Comparison of ENCODE assay signal across 7 cellular contexts in the genomic region with DNA sequence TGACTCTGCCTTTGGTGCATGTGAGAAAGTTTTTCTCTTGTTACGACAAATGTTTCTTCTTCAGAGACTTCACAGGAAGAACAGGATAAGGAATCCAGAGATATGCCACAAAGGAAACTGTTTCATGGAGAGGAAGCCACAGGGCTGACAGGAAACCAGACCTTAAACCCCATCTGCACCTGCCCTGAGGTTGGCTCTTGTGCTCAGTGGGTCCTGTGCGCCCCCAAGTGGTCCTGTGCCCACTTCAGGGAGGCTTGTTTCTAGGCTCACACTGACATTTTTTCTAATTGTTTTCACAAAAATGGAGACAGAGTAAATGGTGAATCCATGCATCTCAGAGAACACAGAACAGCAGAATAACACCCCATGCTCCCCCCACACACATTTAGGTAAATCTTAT.
DNase-seq lines count a peak whose midpoint lies in the region; ATAC-seq, FAIRE-seq and TF ChIP-seq lines count a peak whose summit lies in the region.
"Not testable (repeated sequence)": the region's sequence is repeated elsewhere in the genome, so short reads cannot be mapped to it uniquely, and the experiment has no call there.

No MANE protein-coding gene starts in this region.

- intact Hi-C loops in CD4-positive, alpha-beta memory T cell (cut with micrococcal nuclease): loop anchor here (5.0 to 10.0 kb wide), 2 partner anchors 45 to 58 kb away; no protein-coding TSS in a partner anchor
- intact Hi-C loops in activated naive CD4-positive, alpha-beta T cell treated with anti-CD3 and anti-CD28 coated beads for 36 hours (cut with micrococcal nuclease); HepG2 (cut with micrococcal nuclease; ENCODE audit: unreplicated experiment): not testable (repeated sequence)

- not testable (repeated sequence) for H3K9me2 ChIP-seq in Loucy (replicated peaks; ENCODE audit: low read depth, low read length)

- H3K36me3 ChIP-seq in CD4-positive, alpha-beta memory T cell (ENCODE audit: insufficient read depth, low read length); Loucy (ENCODE audit: insufficient read depth, low read length); HepG2 (replicated peaks in 1 of 2; ENCODE audit: control insufficient read depth in 1 of 2, insufficient read depth in 2 of 2, low read length in 2 of 2): not testable (repeated sequence)

- peaks cover 12% of the 10 kb centered on the region for H3F3A ChIP-seq in Loucy (ENCODE audit: low read depth)

- peak in 1 of 4 experiments; percentile 57 for ATAC-seq in T-cell (replicated peaks in 1 of 4)
- not testable (repeated sequence) for ATAC-seq in activated CD8-positive, alpha-beta memory T cell treated with anti-CD3 and anti-CD28 coated beads, Interleukin-2, amount 10 ng/mL, durations not matched to agents 7 days and 5 days; HepG2

- not testable (repeated sequence) for H3K9me3 Mint-ChIP-seq in CD4-positive, alpha-beta memory T cell; T-cell; activated CD8-positive, alpha-beta memory T cell treated with anti-CD3 and anti-CD28 coated beads, Interleukin-2, amount 10 ng/mL, durations not matched to agents 7 days and 5 days (ENCODE audit: low read depth); activated naive CD4-positive, alpha-beta T cell treated with anti-CD3 and anti-CD28 coated beads for 36 hours

- not testable (repeated sequence) for BruUV-seq in HepG2 (replicated peaks; lab: Mats Ljungman, UMichigan)

- H3K4me3 ChIP-seq in CD4-positive, alpha-beta memory T cell (ENCODE audit: low read length in 2 of 2); HepG2 (replicated peaks in 1 of 3; ENCODE audit: insufficient read depth in 1 of 3, low read depth in 2 of 3, low read length in 3 of 3): not testable (repeated sequence)
- H3K4me3 ChIP-seq in Loucy (ENCODE audit: low read length, poor library complexity, severe bottlenecking): peak overlapping the region; percentile 70

- in situ Hi-C loops in HepG2 (cut with HindIII; ENCODE audit: extremely low pct_ligation_motif_present, low pct_unique_long_range_greater_than_20kb): loop anchor here (10.0 kb wide), 1 partner anchor 45 kb away; no protein-coding TSS in a partner anchor

- peaks cover 0 to 65% (median 25%) of the 10 kb centered on the region in 4 donors for H3K4me1 Mint-ChIP-seq in CD4-positive, alpha-beta memory T cell
- H3K4me1 Mint-ChIP-seq in T-cell: peaks cover 2 to 46% (median 32%) of the 10 kb centered on the region in 3 donors
- peaks cover 32% of the 10 kb centered on the region for H3K4me1 Mint-ChIP-seq in activated CD8-positive, alpha-beta memory T cell treated with anti-CD3 and anti-CD28 coated beads, Interleukin-2, amount 10 ng/mL, durations not matched to agents 7 days and 5 days
- H3K4me1 Mint-ChIP-seq in activated naive CD4-positive, alpha-beta T cell treated with anti-CD3 and anti-CD28 coated beads for 36 hours (ENCODE audit: low read depth): peaks cover 31% of the 10 kb centered on the region

- H3K27me3 Mint-ChIP-seq in CD4-positive, alpha-beta memory T cell; T-cell; activated CD8-positive, alpha-beta memory T cell treated with anti-CD3 and anti-CD28 coated beads, Interleukin-2, amount 10 ng/mL, durations not matched to agents 7 days and 5 days; activated naive CD4-positive, alpha-beta T cell treated with anti-CD3 and anti-CD28 coated beads for 36 hours (ENCODE audit: low read depth): not testable (repeated sequence)

- peak; percentile 93 for FAIRE-seq in GM12891 (lab: Jason Lieb, UNC)
- FAIRE-seq in HepG2 (lab: Jason Lieb, UNC): not testable (repeated sequence)

- peak overlapping the region in 5 of 7 donors; percentile 55 to 81 (median 64) for H3K27ac Mint-ChIP-seq in CD4-positive, alpha-beta memory T cell
- H3K27ac Mint-ChIP-seq in T-cell: peak overlapping the region in 1 of 2 donors; percentile 74
- H3K27ac Mint-ChIP-seq in activated CD8-positive, alpha-beta memory T cell treated with anti-CD3 and anti-CD28 coated beads, Interleukin-2, amount 10 ng/mL, durations not matched to agents 7 days and 5 days; activated naive CD4-positive, alpha-beta T cell treated with anti-CD3 and anti-CD28 coated beads for 36 hours: not testable (repeated sequence)

- H3K4me2 ChIP-seq in Loucy (ENCODE audit: low read depth, low read length, poor library complexity, severe bottlenecking): peak overlapping the region; percentile 94
- not testable (repeated sequence) for H3K4me2 ChIP-seq in HepG2 (ENCODE audit: low read depth, low read length)

- H3K27ac ChIP-seq in CD4-positive, alpha-beta memory T cell (ENCODE audit: low read depth, low read length); HepG2 (ENCODE audit: extremely low read length, insufficient read depth, low read length): not testable (repeated sequence)

- H3K4me1 ChIP-seq in CD4-positive, alpha-beta memory T cell (ENCODE audit: insufficient read depth, low read length): peaks cover 26% of the 10 kb centered on the region
- peaks cover 59% of the 10 kb centered on the region for H3K4me1 ChIP-seq in Loucy (ENCODE audit: insufficient read depth, low read length, poor library complexity, severe bottlenecking)
- H3K4me1 ChIP-seq in HepG2 (ENCODE audit: insufficient read depth, low read length): not testable (repeated sequence)

- peak overlapping the region; percentile 91 for H3K9ac ChIP-seq in Loucy (ENCODE audit: low read depth, low read length, poor library complexity, severe bottlenecking)
- not testable (repeated sequence) for H3K9ac ChIP-seq in HepG2 (ENCODE audit: insufficient read depth, low read depth, low read length)

- H3K79me2 ChIP-seq in Loucy (ENCODE audit: insufficient read depth, low read length); HepG2 (ENCODE audit: insufficient read depth, low read length): not testable (repeated sequence)

- CTCF ChIA-PET in CD4-positive, alpha-beta memory T cell (lab: Charles Lee; ENCODE audit: partially characterized antibody): interaction anchor here (0.8 to 1.8 kb wide), 3 partner anchors 70 to 211 kb away, joined by 3 to 7 read pairs (median 3); no protein-coding TSS in a partner anchor
- CTCF ChIA-PET in T-cell (lab: Charles Lee); activated naive CD4-positive, alpha-beta T cell treated with anti-CD3 and anti-CD28 coated beads for 36 hours (lab: Charles Lee); HepG2 (lab: Yijun Ruan, JAX; ENCODE audit: low intra/inter-chr PET ratio, low total read pairs): not testable (repeated sequence)
- CTCF ChIA-PET in activated CD8-positive, alpha-beta memory T cell treated with anti-CD3 and anti-CD28 coated beads, Interleukin-2, amount 10 ng/mL, durations not matched to agents 7 days and 5 days (lab: Charles Lee): interaction anchor here (0.9 to 1.4 kb wide), 4 partner anchors 18 to 63 kb away, joined by 3 to 6 read pairs (median 3); no protein-coding TSS in a partner anchor

- not testable (repeated sequence) for H3K9me3 ChIP-seq in CD4-positive, alpha-beta memory T cell (ENCODE audit: control insufficient read depth in 1 of 2, low read length in 2 of 2); Loucy (ENCODE audit: insufficient read depth, low read depth, low read length); HepG2 (ENCODE audit: low read length)

- POLR2A ChIA-PET in CD4-positive, alpha-beta memory T cell (lab: Charles Lee; ENCODE audit: partially characterized antibody); T-cell (lab: Charles Lee); HepG2 (lab: Yijun Ruan, JAX): not testable (repeated sequence)

- not testable (repeated sequence) for TF ChIP-seq RAD21 in HepG2 (CRISPR knock-in tag; IDR thresholded peaks at IDR 0.05)

- not testable (repeated sequence) for H3K27me3 ChIP-seq in CD4-positive, alpha-beta memory T cell (ENCODE audit: insufficient read depth, low read length); Loucy (ENCODE audit: insufficient read depth, low read length, poor library complexity, severe bottlenecking); HepG2 (ENCODE audit: control insufficient read depth in 1 of 2, insufficient read depth in 2 of 2, low read length in 2 of 2)

- DNase-seq in CD4-positive, alpha-beta memory T cell: peak in 4 of 5 donors; percentile 37 to 56 (median 39)
- not testable (repeated sequence) for DNase-seq in GM12891 (ENCODE audit: insufficient read length, low spot score); HepG2 (ENCODE audit: low spot score)
- DNase-seq in T-cell: peak in 20 of 34 experiments; percentile 19 to 74 (median 36)
- DNase-seq in activated CD8-positive, alpha-beta memory T cell treated with anti-CD3 and anti-CD28 coated beads, Interleukin-2, amount 10 ng/mL, durations not matched to agents 7 days and 5 days: peak; percentile 45
- peak; percentile 36 for DNase-seq in activated naive CD4-positive, alpha-beta T cell treated with anti-CD3 and anti-CD28 coated beads for 36 hours

- not testable (repeated sequence) for TF ChIP-seq POLR2A in GM12891 (IDR thresholded peaks at IDR 0.05; ENCODE audit: low read depth, low read length); HepG2 (IDR thresholded peaks at IDR 0.05; ENCODE audit: insufficient read depth in 1 of 2, low read depth in 2 of 2, low read length in 2 of 2)

- H3K4me3 Mint-ChIP-seq in CD4-positive, alpha-beta memory T cell: peak overlapping the region in 4 of 8 donors; percentile 22 to 83 (median 51)
- H3K4me3 Mint-ChIP-seq in T-cell: peak overlapping the region in 1 of 3 donors; percentile 58
- H3K4me3 Mint-ChIP-seq in activated CD8-positive, alpha-beta memory T cell treated with anti-CD3 and anti-CD28 coated beads, Interleukin-2, amount 10 ng/mL, durations not matched to agents 7 days and 5 days; activated naive CD4-positive, alpha-beta T cell treated with anti-CD3 and anti-CD28 coated beads for 36 hours: not testable (repeated sequence)

- H2AFZ ChIP-seq in Loucy (ENCODE audit: low read length); HepG2 (ENCODE audit: low read length): not testable (repeated sequence)

- H4K20me1 ChIP-seq in Loucy (ENCODE audit: insufficient read depth, low read length, poor library complexity, severe bottlenecking); HepG2 (ENCODE audit: insufficient read depth, low read length): not testable (repeated sequence)

- 0% methylated on average over 2 of the region's 2 CpGs for WGBS in HepG2 (ENCODE audit: low lambda C conversion rate)

- H3K36me3 Mint-ChIP-seq in CD4-positive, alpha-beta memory T cell; T-cell; activated CD8-positive, alpha-beta memory T cell treated with anti-CD3 and anti-CD28 coated beads, Interleukin-2, amount 10 ng/mL, durations not matched to agents 7 days and 5 days; activated naive CD4-positive, alpha-beta T cell treated with anti-CD3 and anti-CD28 coated beads for 36 hours (ENCODE audit: low read depth): not testable (repeated sequence)

- TF ChIP-seq CTCF in Loucy (conservative IDR thresholded peaks at IDR 0.05; ENCODE audit: low read length): peak; percentile 64
- 0 out of 2 replicates have a peak, but pooled peaks have one; percentile 15 for TF ChIP-seq CTCF in HepG2 (CRISPR knock-in tag; IDR thresholded peaks at IDR 0.05)

- TF ChIP-seq EP300 in HepG2 (IDR thresholded peaks at IDR 0.05; ENCODE audit: low read depth in 2 of 2, low read length in 2 of 2); HepG2 (CRISPR knock-in tag; IDR thresholded peaks at IDR 0.05; ENCODE audit: borderline replicate concordance): not testable (repeated sequence)
